29 cellular contexts compared by ENCODE assay signal in the genomic region with DNA sequence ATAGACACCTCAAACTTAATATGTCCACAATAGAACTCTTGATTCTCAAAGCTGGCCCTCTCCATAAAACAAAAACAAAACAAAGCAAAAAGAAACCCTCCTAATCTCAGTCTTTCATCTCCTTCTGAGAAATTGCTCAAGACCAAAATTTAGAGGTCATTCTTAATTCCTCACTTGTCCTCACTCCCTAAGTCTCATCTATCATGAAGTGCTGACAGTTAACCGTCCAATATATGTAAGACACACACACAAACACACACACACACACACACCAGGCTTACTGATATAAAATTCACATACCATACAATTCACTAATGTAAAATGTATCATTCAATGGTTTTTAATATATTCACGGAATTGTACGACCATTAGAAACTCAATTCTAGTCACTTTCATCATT.
"Had no signal": no experiment of that assay in that cellular context is flagged by ENCODE, and none has a peak within 500 bp of the region (broad histone marks: within the 10 kb centered on the region; RNA-seq: fewer than 3 reads in every experiment).

No MANE protein-coding gene starts in this region.

- H3K36me3 ChIP-seq: SJCRH30, WERI-Rb-1 had no signal

- H3K27me3 Mint-ChIP-seq: activated CD4-positive, alpha-beta T cell treated with anti-CD3 and anti-CD28 coated beads for 36 hours had no signal

- H3K27me3 ChIP-seq: ascending aorta, body of pancreas, Peyer's patch, SJCRH30 had no signal

- H3K4me3 Mint-ChIP-seq: activated CD4-positive, alpha-beta memory T cell treated with anti-CD3 and anti-CD28 coated beads, Interleukin-2, amount 10 ng/mL, durations not matched to agents 7 days and 5 days; activated CD4-positive, alpha-beta T cell treated with anti-CD3 and anti-CD28 coated beads for 36 hours; activated naive CD8-positive, alpha-beta T cell treated with anti-CD3 and anti-CD28 coated beads, Interleukin-2, amount 10 ng/mL, durations not matched to agents 7 days and 5 days had no signal

- DNase-seq: activated CD4-positive, alpha-beta memory T cell treated with anti-CD3 and anti-CD28 coated beads, Interleukin-2, amount 10 ng/mL, durations not matched to agents 7 days and 5 days; activated CD4-positive, alpha-beta T cell treated with anti-CD3 and anti-CD28 coated beads for 36 hours; activated CD4-positive, alpha-beta T cell treated with anti-CD3 and anti-CD28 coated beads, Interleukin-2, amount 50 U/mL, for 1 hour; activated naive CD4-positive, alpha-beta T cell treated with anti-CD3 and anti-CD28 coated beads, Interleukin-2, amount 50 U/mL, for 16 hours; activated naive CD8-positive, alpha-beta T cell treated with anti-CD3 and anti-CD28 coated beads, Interleukin-2, amount 10 ng/mL, durations not matched to agents 7 days and 5 days; activated T-cell treated with anti-CD3 and anti-CD28 coated beads for 4 hours; activated T-cell treated with anti-CD3 and anti-CD28 coated beads, Interleukin-2, amount 50 U/mL, for 48 hours; amniotic stem cell; body of pancreas; Karpas-422; MM.1S; NCI-H1092; NCI-H1436; NCI-H1694 treated with DMSO at 0.1 percent for 48 hours; NCI-H2029 treated with DMSO at 0.1 percent for 48 hours; NCI-H345; NCI-H510A; NCI-H69; NK-92 treated with Interleukin-12 subunit alpha and Interleukin-12 subunit beta, amount 100 ng/mL, for 24 hours; Peyer's patch; Right ventricle myocardium superior; SJCRH30; SK-N-SH; T-helper 1 cell; WERI-Rb-1 had no signal

- H3K27ac Mint-ChIP-seq: activated CD4-positive, alpha-beta memory T cell treated with anti-CD3 and anti-CD28 coated beads, Interleukin-2, amount 10 ng/mL, durations not matched to agents 7 days and 5 days; activated CD4-positive, alpha-beta T cell treated with anti-CD3 and anti-CD28 coated beads for 36 hours; activated naive CD8-positive, alpha-beta T cell treated with anti-CD3 and anti-CD28 coated beads, Interleukin-2, amount 10 ng/mL, durations not matched to agents 7 days and 5 days; activated T-helper 2 cell treated with anti-CD3 and anti-CD28 coated beads, Interferon-gamma antibody, Interleukin-2, Interleukin-4, amounts not matched to agents 10 μg/mL and 5 μg/mL and 100 μg/mL, durations not matched to agents 14 hours and 24 hours and 36 hours had no signal

- H3K9ac ChIP-seq: SK-N-SH had no signal

- H3K9me3 ChIP-seq: ascending aorta, body of pancreas, SJCRH30 had no signal

- H3K4me3 ChIP-seq: ascending aorta, body of pancreas, Peyer's patch, SJCRH30 had no signal

- H3K27ac ChIP-seq: body of pancreas, Peyer's patch, RWPE1, SJCRH30, WERI-Rb-1 had no signal

- ATAC-seq: activated CD4-positive, alpha-beta T cell treated with anti-CD3 and anti-CD28 coated beads for 36 hours; body of pancreas had no signal

- H3K4me2 ChIP-seq: SK-N-SH had no signal

- FAIRE-seq: bronchial epithelial cell had no signal
